19 cellular contexts compared by ENCODE assay signal in the genomic region with DNA sequence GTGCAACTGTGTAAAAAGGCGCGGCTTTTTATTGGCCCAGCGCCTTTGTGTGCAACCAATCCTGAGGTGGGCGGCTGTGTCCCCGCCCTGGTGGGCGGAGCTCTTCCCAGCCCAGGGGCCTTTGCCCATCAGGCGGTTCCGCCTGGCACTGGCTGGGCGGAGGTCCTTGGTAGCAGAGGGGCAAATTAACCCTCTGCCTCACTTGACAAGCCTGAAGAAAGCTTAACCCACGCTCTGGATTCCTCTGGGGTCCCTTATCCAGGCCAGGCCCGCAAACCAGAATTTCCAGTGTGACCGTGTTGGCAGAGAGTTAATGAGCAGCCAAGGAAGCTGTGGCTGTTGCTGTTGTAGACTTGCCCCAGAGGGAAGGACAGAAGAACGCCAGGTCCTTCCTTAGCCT. TPM values are rescaled to one million over a fixed set of nuclear protein-coding genes. Genes with fewer than 3 reads are reported as not detected.
A peak's percentile ranks its signal among the peaks of the same experiment; 100 is the strongest.
DNase-seq lines count a peak whose midpoint lies in the region; ATAC-seq and TF ChIP-seq lines count a peak whose summit lies in the region.
"Had no signal": no experiment of that assay in that cellular context is flagged by ENCODE, and none has a peak within 500 bp of the region (broad histone marks: within the 10 kb centered on the region; RNA-seq: fewer than 3 reads in every experiment).

No MANE protein-coding gene starts in this region.

- H3K79me2 ChIP-seq in PC-3 (ENCODE audit: low read length): no peaks in the 10 kb centered on the region

- peak; percentile 18; the same call in 1 of the 2 replicates for ATAC-seq in PC-3
- no peak for ATAC-seq in effector memory CD8-positive, alpha-beta T cell (replicated peaks)
- ATAC-seq: activated CD8-positive, alpha-beta T cell treated with anti-CD3 and anti-CD28 coated beads for 36 hours; left lobe of liver had no signal

- no peak overlapping the region for H3K4me3 ChIP-seq in PC-3 (ENCODE audit: low read length)
- H3K4me3 ChIP-seq: GM23248 had no signal

- H3K4me3 Mint-ChIP-seq in Calu3 (ENCODE audit: low read depth, unreplicated experiment): peak overlapping the region; percentile 70
- H3K4me3 Mint-ChIP-seq in progenitor cell of endocrine pancreas (ENCODE audit: low read depth): no peak overlapping the region
- no peak overlapping the region for H3K4me3 Mint-ChIP-seq in effector memory CD8-positive, alpha-beta T cell
- no peak overlapping the region for H3K4me3 Mint-ChIP-seq in mesothelial cell of epicardium
- H3K4me3 Mint-ChIP-seq: activated CD8-positive, alpha-beta T cell treated with anti-CD3 and anti-CD28 coated beads for 36 hours; activated naive CD8-positive, alpha-beta T cell had no signal

- CTCF ChIA-PET in Calu3 (lab: Charles Lee): interaction anchor here (0.5 to 1.9 kb wide), 13 partner anchors 8 to 585 kb away, joined by 3 to 14 read pairs (median 4); partner anchors contain the start of gene NIPAL4
- CTCF ChIA-PET in PC-3 (lab: Charles Lee): no interaction called here

- no peak for TF ChIP-seq CTCF in Calu3 (IDR thresholded peaks at IDR 0.05; ENCODE audit: unreplicated experiment)
- TF ChIP-seq CTCF in PC-3 (conservative IDR thresholded peaks at IDR 0.05; ENCODE audit: low read depth, low read length): no peak
- no peak for TF ChIP-seq CTCF in progenitor cell of endocrine pancreas (IDR thresholded peaks at IDR 0.05; ENCODE audit: unreplicated experiment)
- TF ChIP-seq CTCF in mesothelial cell of epicardium (IDR thresholded peaks at IDR 0.05; ENCODE audit: unreplicated experiment): no peak

- H3K9ac ChIP-seq in PC-3 (ENCODE audit: low read length): no peak overlapping the region
- H3K9ac ChIP-seq: GM23248 had no signal

- peak overlapping the region; percentile 36 for H3K27ac Mint-ChIP-seq in Calu3 (ENCODE audit: unreplicated experiment)
- peak overlapping the region; percentile 50 for H3K27ac Mint-ChIP-seq in progenitor cell of endocrine pancreas
- no peak overlapping the region for H3K27ac Mint-ChIP-seq in effector memory CD8-positive, alpha-beta T cell
- no peak overlapping the region for H3K27ac Mint-ChIP-seq in mesothelial cell of epicardium
- H3K27ac Mint-ChIP-seq: activated CD8-positive, alpha-beta T cell treated with anti-CD3 and anti-CD28 coated beads for 36 hours; activated naive CD8-positive, alpha-beta T cell had no signal

- no peaks in the 10 kb centered on the region for H3K9me3 Mint-ChIP-seq in Calu3 (ENCODE audit: low read depth, unreplicated experiment)
- H3K9me3 Mint-ChIP-seq in progenitor cell of endocrine pancreas (ENCODE audit: low read depth): no peaks in the 10 kb centered on the region
- H3K9me3 Mint-ChIP-seq in effector memory CD8-positive, alpha-beta T cell: no peaks in the 10 kb centered on the region
- no peaks in the 10 kb centered on the region for H3K9me3 Mint-ChIP-seq in mesothelial cell of epicardium
- H3K9me3 Mint-ChIP-seq: activated CD8-positive, alpha-beta T cell treated with anti-CD3 and anti-CD28 coated beads for 36 hours had no signal

- POLR2A ChIA-PET in PC-3 (lab: Charles Lee; ENCODE audit: unreplicated experiment): no interaction called here

- no peaks in the 10 kb centered on the region for H3F3A ChIP-seq in PC-3 (ENCODE audit: low read length, unreplicated experiment)

- intact Hi-C loops in Calu3 (cut with micrococcal nuclease; ENCODE audit: unreplicated experiment) (no loop called here), PC-3 (cut with micrococcal nuclease) (no loop called here), posterior cingulate gyrus (cut with DNase I) (no loop called here)

- DNase-seq in Calu3: peak; percentile 88
- peak; percentile 47 for DNase-seq in PC-3
- peak; percentile 60 for DNase-seq in iPS-NIHi11 (ENCODE audit: low spot score)
- DNase-seq in progenitor cell of endocrine pancreas (ENCODE audit: low spot score, unreplicated experiment): peak; percentile 17
- no peak for DNase-seq in posterior cingulate gyrus
- DNase-seq in NCI-H1048 (lab: John Stamatoyannopoulos, UW): no peak
- no peak for DNase-seq in effector memory CD8-positive, alpha-beta T cell
- no peak for DNase-seq in mesothelial cell of epicardium (ENCODE audit: low spot score in 2 of 2, unreplicated experiment in 2 of 2)
- DNase-seq: activated CD8-positive, alpha-beta T cell treated with anti-CD3 and anti-CD28 coated beads for 36 hours; activated T-cell treated with anti-CD3 and anti-CD28 coated beads, Interleukin-2, amount 50 U/mL, for 48 hours; GM23248; hippocampal formation; NCI-H187; stimulated activated naive CD4-positive, alpha-beta T cell treated with Interleukin-2 at 50 U/mL for 16 hours had no signal

- H3K27me3 Mint-ChIP-seq in Calu3 (ENCODE audit: unreplicated experiment) (no peaks in the 10 kb centered on the region), progenitor cell of endocrine pancreas (no peaks in the 10 kb centered on the region), mesothelial cell of epicardium (ENCODE audit: low read depth) (peaks cover 2% of the 10 kb centered on the region)
- peaks cover 0 to 7% of the 10 kb centered on the region in 2 donors for H3K27me3 Mint-ChIP-seq in effector memory CD8-positive, alpha-beta T cell
- H3K27me3 Mint-ChIP-seq: activated CD8-positive, alpha-beta T cell treated with anti-CD3 and anti-CD28 coated beads for 36 hours had no signal

- no peaks in the 10 kb centered on the region for H3K9me3 ChIP-seq in PC-3 (ENCODE audit: low read length)

- no peak overlapping the region for H3K27ac ChIP-seq in PC-3 (ENCODE audit: low read length)
- H3K27ac ChIP-seq: C4-2B, GM23248 had no signal

- no peak overlapping the region for H3K4me2 ChIP-seq in PC-3 (ENCODE audit: low read length)

- H3K4me1 ChIP-seq in PC-3 (ENCODE audit: insufficient read depth, low read length): peaks cover 9% of the 10 kb centered on the region; the same call in 1 of the 2 replicates

- H3K4me1 Mint-ChIP-seq in Calu3 (ENCODE audit: low read depth, unreplicated experiment) (peaks cover 52% of the 10 kb centered on the region), progenitor cell of endocrine pancreas (ENCODE audit: low read depth) (peaks cover 8% of the 10 kb centered on the region), mesothelial cell of epicardium (peaks cover 34% of the 10 kb centered on the region)
- no peaks in the 10 kb centered on the region for H3K4me1 Mint-ChIP-seq in effector memory CD8-positive, alpha-beta T cell (ENCODE audit: low read depth in 2 of 2)

- H3K36me3 Mint-ChIP-seq in Calu3 (ENCODE audit: insufficient read depth, unreplicated experiment): peaks cover 9% of the 10 kb centered on the region
- no peaks in the 10 kb centered on the region for H3K36me3 Mint-ChIP-seq in progenitor cell of endocrine pancreas (ENCODE audit: insufficient read depth)
- no peaks in the 10 kb centered on the region for H3K36me3 Mint-ChIP-seq in effector memory CD8-positive, alpha-beta T cell (ENCODE audit: insufficient read depth)
- no peaks in the 10 kb centered on the region for H3K36me3 Mint-ChIP-seq in mesothelial cell of epicardium
- H3K36me3 Mint-ChIP-seq: activated naive CD8-positive, alpha-beta T cell had no signal

- no peaks in the 10 kb centered on the region for H4K20me1 ChIP-seq in PC-3 (ENCODE audit: low read length)

- no TSS peak for BruUV-seq in Calu3 (replicated peaks; lab: Mats Ljungman, UMichigan)
- BruUV-seq in PC-3 (replicated peaks; lab: Mats Ljungman, UMichigan): no TSS peak

- H2AFZ ChIP-seq in PC-3 (ENCODE audit: low read length): no peak overlapping the region
- H2AFZ ChIP-seq: GM23248 had no signal

- no peaks in the 10 kb centered on the region for H3K9me2 ChIP-seq in PC-3 (replicated peaks; ENCODE audit: low read length)

- H3K36me3 ChIP-seq in PC-3 (ENCODE audit: low read depth, low read length): no peaks in the 10 kb centered on the region

- no peaks in the 10 kb centered on the region for H3K27me3 ChIP-seq in PC-3 (ENCODE audit: low read length)

RNA-seq across cellular contexts. Expression of gene NIPAL4, which starts 12.8 kb away (rescaled TPM):
- total RNA-seq in Calu3 (2022) (2.7 and 3.2 TPM in 2 replicates), PC-3 (2014; rRNA removed) (1.0 and 1.8 TPM in 2 replicates), progenitor cell of endocrine pancreas (not detected in 2 replicates), mesothelial cell of epicardium (0.18 to 0.49 TPM (median 0.40 TPM) in 3 replicates)
- total RNA-seq: dermis microvascular lymphatic vessel endothelial cell, GM23248, left lobe of liver, myocyte had no signal

Comparison
In these comparisons a context has a peak if more than half of its experiments do, and no peak if none do; other contexts are left out.
1. DNase-seq: peak in Calu3 (single experiment), PC-3 (single experiment), iPS-NIHi11 (single experiment) and progenitor cell of endocrine pancreas (single experiment); none in posterior cingulate gyrus (0 of 10), NCI-H1048 (single experiment), effector memory CD8-positive, alpha-beta T cell (0 of 3) and mesothelial cell of epicardium (0 of 2).
2. H3K27ac Mint-ChIP-seq: peak in Calu3 (single experiment) and progenitor cell of endocrine pancreas (single experiment); none in effector memory CD8-positive, alpha-beta T cell (0 of 2) and mesothelial cell of epicardium (single experiment).